Comparison of ENCODE assay signal across 1 cellular context in genomic region chr3:20608054-20608738, GRCh38.
TF ChIP-seq lines count a peak whose summit lies in the region.

No MANE protein-coding gene starts in this region.

TF ChIP-seq in GM23338, 12 proteins besides CTCF, POLR2A, EP300 and RAD21 (continued from another document):
- TF ChIP-seq REST (IDR thresholded peaks at IDR 0.05; ENCODE audit: unreplicated experiment) (no peak), ZNF462 (CRISPR knock-in tag; IDR thresholded peaks at IDR 0.05) (no peak), NANOG (IDR thresholded peaks at IDR 0.05; ENCODE audit: borderline replicate concordance) (no peak), CREB1 (CRISPR knock-in tag; IDR thresholded peaks at IDR 0.05; ENCODE audit: low read depth) (no peak), ZNF114 (CRISPR knock-in tag; IDR thresholded peaks at IDR 0.05) (no peak), JUNB (IDR thresholded peaks at IDR 0.05; ENCODE audit: unreplicated experiment) (no peak)
